1 cellular context compared by ENCODE assay signal in the genomic region with DNA sequence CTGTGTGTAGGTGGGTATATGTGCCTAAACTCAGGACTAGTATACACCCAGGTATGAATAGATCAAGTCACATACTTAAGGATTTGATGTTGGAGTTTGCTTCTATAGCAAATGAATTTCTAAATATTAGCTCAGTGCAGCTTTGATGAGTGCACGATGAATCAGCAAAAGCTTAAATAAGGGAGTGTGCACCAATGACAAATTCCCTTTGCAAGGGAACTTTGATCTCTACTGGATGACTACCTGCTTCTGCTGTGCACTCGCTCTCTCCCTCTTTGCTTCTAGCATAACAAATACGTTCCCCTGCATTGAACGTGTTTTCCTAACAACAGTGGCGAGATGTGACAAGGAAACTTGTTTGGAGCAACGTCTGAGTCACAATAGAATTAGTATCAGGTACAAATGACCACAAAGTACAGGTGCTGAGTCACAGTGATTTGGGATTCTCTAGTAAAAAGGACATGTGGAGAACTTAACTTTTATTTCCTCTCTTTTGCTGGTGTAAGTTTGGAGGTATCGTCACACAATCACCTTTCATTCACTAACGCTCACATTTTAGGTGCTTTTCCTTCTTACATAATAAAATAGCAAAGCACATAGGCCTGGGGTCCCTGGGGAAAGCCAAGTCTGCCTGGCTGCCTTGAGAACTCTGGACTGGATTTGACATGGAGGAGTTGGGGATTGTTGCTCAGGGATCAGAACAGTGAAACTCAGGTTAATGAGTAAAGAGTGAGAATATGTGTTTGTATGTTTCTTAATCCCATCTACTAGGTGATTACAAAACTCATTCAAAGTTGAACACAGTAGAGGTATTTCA.
TF ChIP-seq lines count a peak whose summit lies in the region.

No MANE protein-coding gene starts in this region.

TF ChIP-seq in HepG2, 621 proteins besides CTCF, POLR2A, EP300 and RAD21 (continued from another document):
- peak; percentile 83; the same call in 1 of the 2 replicates for TF ChIP-seq ZBTB39 (CRISPR knock-in tag; IDR thresholded peaks at IDR 0.05)
- TF ChIP-seq ZNF18 (CRISPR knock-in tag; IDR thresholded peaks at IDR 0.05; ENCODE audit: insufficient replicate concordance): peak; percentile 57
- TF ChIP-seq ZNF34 (CRISPR knock-in tag; IDR thresholded peaks at IDR 0.05; ENCODE audit: borderline replicate concordance): peak; percentile 92; the same call in 1 of the 2 replicates
- peak; percentile 47; the same call in 1 of the 2 replicates for TF ChIP-seq ZNF121 (CRISPR knock-in tag; IDR thresholded peaks at IDR 0.05)
- TF ChIP-seq REXO4 (CRISPR knock-in tag; IDR thresholded peaks at IDR 0.05; ENCODE audit: borderline replicate concordance): no peak
- no peak for TF ChIP-seq HIVEP1 (CRISPR knock-in tag; IDR thresholded peaks at IDR 0.05)
- TF ChIP-seq ZNF460 (CRISPR knock-in tag; IDR thresholded peaks at IDR 0.05; ENCODE audit: borderline replicate concordance): no peak; the same call in 1 of the 2 replicates
- TF ChIP-seq HOXD1 (CRISPR knock-in tag; IDR thresholded peaks at IDR 0.05): 0 out of 2 replicates have a peak, but pooled peaks have one; percentile 45
- no peak for TF ChIP-seq E2F5 (CRISPR knock-in tag; conservative IDR thresholded peaks at IDR 0.05)
- peak; percentile 77; the same call in 1 of the 2 replicates for TF ChIP-seq ZSCAN5A (CRISPR knock-in tag; IDR thresholded peaks at IDR 0.05; ENCODE audit: borderline replicate concordance)
- TF ChIP-seq ZFX (CRISPR knock-in tag; IDR thresholded peaks at IDR 0.05; ENCODE audit: low read depth): peak; percentile 60; the same call in 1 of the 2 replicates
- TF ChIP-seq NFKB2 (CRISPR knock-in tag; IDR thresholded peaks at IDR 0.05; ENCODE audit: borderline replicate concordance): no peak
- peak; percentile 74; the same call in 1 of the 2 replicates for TF ChIP-seq ZNF12 (CRISPR knock-in tag; IDR thresholded peaks at IDR 0.05)
- TF ChIP-seq, protein P1, sequence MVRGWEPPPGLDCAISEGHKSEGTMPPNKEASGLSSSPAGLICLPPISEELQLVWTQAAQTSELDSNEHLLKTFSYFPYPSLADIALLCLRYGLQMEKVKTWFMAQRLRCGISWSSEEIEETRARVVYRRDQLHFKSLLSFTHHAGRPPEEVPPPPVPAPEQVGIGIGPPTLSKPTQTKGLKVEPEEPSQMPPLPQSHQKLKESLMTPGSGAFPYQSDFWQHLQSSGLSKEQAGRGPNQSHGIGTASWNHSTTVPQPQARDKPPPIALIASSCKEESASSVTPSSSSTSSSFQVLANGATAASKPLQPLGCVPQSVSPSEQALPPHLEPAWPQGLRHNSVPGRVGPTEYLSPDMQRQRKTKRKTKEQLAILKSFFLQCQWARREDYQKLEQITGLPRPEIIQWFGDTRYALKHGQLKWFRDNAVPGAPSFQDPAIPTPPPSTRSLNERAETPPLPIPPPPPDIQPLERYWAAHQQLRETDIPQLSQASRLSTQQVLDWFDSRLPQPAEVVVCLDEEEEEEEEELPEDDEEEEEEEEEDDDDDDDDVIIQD (CRISPR knock-in tag; IDR thresholded peaks at IDR 0.05; ENCODE audit: low read depth): peak; percentile 86; the same call in 1 of the 2 replicates
- TF ChIP-seq ZBTB44 (CRISPR knock-in tag; IDR thresholded peaks at IDR 0.05): no peak
- peak; percentile 98 for TF ChIP-seq ZNF292 (CRISPR knock-in tag; IDR thresholded peaks at IDR 0.05; ENCODE audit: borderline replicate concordance, low read depth)
